16 cellular contexts compared by ENCODE assay signal in the genomic region with DNA sequence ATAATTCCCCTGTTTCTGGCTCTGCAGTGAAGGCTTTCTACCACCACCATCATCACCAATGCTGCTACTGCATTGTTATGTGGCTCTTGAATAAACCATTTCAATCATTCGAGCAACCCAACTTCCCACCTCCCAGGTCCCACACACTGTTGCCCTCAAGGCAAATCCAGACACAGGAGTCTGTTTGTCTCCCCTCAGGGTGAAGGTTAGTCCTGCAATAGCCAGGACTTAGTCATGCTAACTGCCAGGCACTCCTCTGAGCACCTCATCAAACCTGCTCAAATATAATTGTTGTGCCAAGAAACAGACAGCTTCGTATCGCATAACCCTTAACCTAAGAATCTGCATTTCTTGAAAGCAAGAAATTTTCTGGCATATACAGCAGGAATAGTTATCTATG.
A peak's percentile ranks its signal among the peaks of the same experiment; 100 is the strongest.
DNase-seq lines count a peak whose midpoint lies in the region; ATAC-seq, FAIRE-seq and TF ChIP-seq lines count a peak whose summit lies in the region.
"Had no signal": no experiment of that assay in that cellular context is flagged by ENCODE, and none has a peak within 500 bp of the region (broad histone marks: within the 10 kb centered on the region; RNA-seq: fewer than 3 reads in every experiment).

No MANE protein-coding gene starts in this region.

- H3K27me3 Mint-ChIP-seq in MCF 10A (ENCODE audit: insufficient read depth, unreplicated experiment) (no peaks in the 10 kb centered on the region), WTC11 (ENCODE audit: low read depth) (no peaks in the 10 kb centered on the region)
- H3K27me3 Mint-ChIP-seq: CD4-positive, alpha-beta T cell had no signal

- peak; percentile 73 for FAIRE-seq in urothelium cell line (lab: Jason Lieb, UNC)
- FAIRE-seq in D721Med (lab: Jason Lieb, UNC): no peak

- POLR2A ChIA-PET in MCF 10A (lab: Yijun Ruan, JAX) (interaction anchor here (0.6 to 0.7 kb wide), 2 partner anchors 16 to 635 kb away, joined by 3 read pairs; no protein-coding TSS in a partner anchor), WTC11 (lab: Charles Lee) (no interaction called here)

- dilution Hi-C loops in mammary epithelial cell (cut with HindIII; ENCODE audit: low sequenced_read_pairs): no loop called here

- H3K4me3 Mint-ChIP-seq in MCF 10A (ENCODE audit: unreplicated experiment) (no peak overlapping the region), WTC11 (no peak overlapping the region)
- H3K4me3 Mint-ChIP-seq: CD4-positive, alpha-beta T cell had no signal

- H3K4me3 ChIP-seq in mammary epithelial cell (replicated peaks in 1 of 3; ENCODE audit: insufficient read depth in 1 of 3, low read depth in 2 of 3, low read length in 3 of 3) (no peak overlapping the region), esophagus muscularis mucosa (no peak overlapping the region)

- WGBS in mammary epithelial cell (ENCODE audit: low coverage, missing lambda C conversion rate): 84% methylated on average over 3 of the region's 3 CpGs
- 90% methylated on average over 3 of the region's 3 CpGs for WGBS in esophagus muscularis mucosa

- no peak for TF ChIP-seq CTCF in mammary epithelial cell (conservative IDR thresholded peaks at IDR 0.05 in 1 of 2, IDR thresholded peaks at IDR 0.05 in 1 of 2; ENCODE audit: extremely low read depth in 1 of 2, insufficient read depth in 1 of 2, low read depth in 1 of 2, low read length in 2 of 2)
- TF ChIP-seq CTCF in MCF 10A (IDR thresholded peaks at IDR 0.05; ENCODE audit: unreplicated experiment): no peak
- no peak for TF ChIP-seq CTCF in WTC11 (IDR thresholded peaks at IDR 0.05)
- no peak for TF ChIP-seq CTCF in esophagus muscularis mucosa (IDR thresholded peaks at IDR 0.05)
- no peak for TF ChIP-seq CTCF in D721Med (IDR thresholded peaks at IDR 0.05; ENCODE audit: insufficient read depth, missing control alignments)

- no peaks in the 10 kb centered on the region for H3K36me3 Mint-ChIP-seq in MCF 10A (ENCODE audit: insufficient read depth, unreplicated experiment)
- peaks cover 11% of the 10 kb centered on the region for H3K36me3 Mint-ChIP-seq in WTC11

- H3K27ac Mint-ChIP-seq in MCF 10A (ENCODE audit: low read depth, unreplicated experiment) (no peak overlapping the region), WTC11 (no peak overlapping the region)
- H3K27ac Mint-ChIP-seq: CD4-positive, alpha-beta T cell had no signal

- TF ChIP-seq EP300 in esophagus muscularis mucosa (IDR thresholded peaks at IDR 0.05): no peak

- CTCF ChIA-PET in mammary epithelial cell (lab: Charles Lee; ENCODE audit: low non-redundant PET) (no interaction called here), MCF 10A (lab: Yijun Ruan, JAX) (interaction anchor here (0.6 kb wide), 1 partner anchor 81 kb away, joined by 3 read pairs; no protein-coding TSS in a partner anchor), WTC11 (lab: Charles Lee) (no interaction called here)

- no peaks in the 10 kb centered on the region for H4K20me1 ChIP-seq in mammary epithelial cell (ENCODE audit: insufficient read depth, low read length)

- H3K27ac ChIP-seq in mammary epithelial cell (ENCODE audit: insufficient read depth, low read depth, low read length) (no peak overlapping the region), esophagus muscularis mucosa (replicated peaks in 1 of 4) (no peak overlapping the region)
- H3K27ac ChIP-seq: 22Rv1 had no signal

- BruUV-seq in mammary epithelial cell (replicated peaks; lab: Mats Ljungman, UMichigan) (no TSS peak), MCF 10A (replicated peaks; lab: Mats Ljungman, UMichigan) (no TSS peak)

- no peak overlapping the region for H3K4me2 ChIP-seq in mammary epithelial cell (ENCODE audit: insufficient read depth, low read depth, low read length)

- intact Hi-C loops in mammary epithelial cell (cut with micrococcal nuclease) (no loop called here), MCF 10A (cut with micrococcal nuclease) (no loop called here), esophagus muscularis mucosa (cut with DNase I) (loop anchor here (10.0 kb wide), 1 partner anchor 57 kb away; no protein-coding TSS in a partner anchor)

- in situ Hi-C loops in mammary epithelial cell (cut with MboI; ENCODE audit: low sequenced_read_pairs in 2 of 2): no loop called here

- H3K27me3 ChIP-seq in mammary epithelial cell (ENCODE audit: insufficient read depth, low read length): no peaks in the 10 kb centered on the region
- no peaks in the 10 kb centered on the region for H3K27me3 ChIP-seq in esophagus muscularis mucosa

- H3K79me2 ChIP-seq in mammary epithelial cell (ENCODE audit: insufficient read depth, low read length): no peaks in the 10 kb centered on the region

- TF ChIP-seq POLR2A in esophagus muscularis mucosa (IDR thresholded peaks at IDR 0.05; ENCODE audit: low read depth): no peak

- H3K9ac ChIP-seq in mammary epithelial cell (ENCODE audit: insufficient read depth, low read length): no peak overlapping the region

- ATAC-seq in WTC11 (peak; percentile 75), GM19328 (IDR thresholded peaks at IDR 0.05; ENCODE audit: unreplicated experiment) (no peak)

- no peaks in the 10 kb centered on the region for H3K4me1 Mint-ChIP-seq in MCF 10A (ENCODE audit: insufficient read depth, unreplicated experiment)
- H3K4me1 Mint-ChIP-seq in WTC11: peaks cover 20% of the 10 kb centered on the region

- H2AFZ ChIP-seq in mammary epithelial cell (ENCODE audit: low read depth, low read length): no peak overlapping the region

- DNase-seq in mammary epithelial cell (peak; percentile 23), MCF 10A (ENCODE audit: unreplicated experiment) (no peak), WTC11 (ENCODE audit: low spot score) (no peak), esophagus muscularis mucosa (ENCODE audit: extremely low spot score) (peak; percentile 68), urothelium cell line (ENCODE audit: low spot score) (no peak), D721Med (ENCODE audit: insufficient read length, low spot score) (no peak), NCI-H2196 treated with DMSO at 0.1 percent for 48 hours (lab: John Stamatoyannopoulos, UW; ENCODE audit: unreplicated experiment) (no peak)
- DNase-seq: AML-193; C1 segment of cervical spinal cord; CD4-positive, alpha-beta T cell; DMS153; DMS79 treated with DMSO at 0.1 percent for 48 hours; GF-D8; H7 had no signal

- no peaks in the 10 kb centered on the region for H3K4me1 ChIP-seq in mammary epithelial cell (ENCODE audit: insufficient read depth, low read length)
- peaks cover 3 to 16% (median 9%) of the 10 kb centered on the region in 4 donors for H3K4me1 ChIP-seq in esophagus muscularis mucosa

- H3K36me3 ChIP-seq in mammary epithelial cell (ENCODE audit: insufficient read depth, low read length): no peaks in the 10 kb centered on the region
- no peaks in the 10 kb centered on the region for H3K36me3 ChIP-seq in esophagus muscularis mucosa

- peaks cover 7% of the 10 kb centered on the region for H3K9me3 Mint-ChIP-seq in MCF 10A (ENCODE audit: unreplicated experiment)
- peaks cover 18% of the 10 kb centered on the region for H3K9me3 Mint-ChIP-seq in WTC11
- H3K9me3 Mint-ChIP-seq: CD4-positive, alpha-beta T cell had no signal

- H3K9me3 ChIP-seq in mammary epithelial cell (replicated peaks; ENCODE audit: insufficient read depth, low read length): no peaks in the 10 kb centered on the region
- H3K9me3 ChIP-seq in esophagus muscularis mucosa: no peaks in the 10 kb centered on the region

TF ChIP-seq in WTC11, 78 proteins besides CTCF, POLR2A, EP300 and RAD21 (continues in another document):
- TF ChIP-seq TEAD4 (CRISPR knock-in tag; IDR thresholded peaks at IDR 0.05) (no peak), JAZF1 (CRISPR knock-in tag; IDR thresholded peaks at IDR 0.05) (no peak), SOX15 (CRISPR knock-in tag; IDR thresholded peaks at IDR 0.05) (no peak), KAT7 (CRISPR knock-in tag; IDR thresholded peaks at IDR 0.05; ENCODE audit: borderline replicate concordance) (no peak), SMAD4 (CRISPR knock-in tag; IDR thresholded peaks at IDR 0.05) (no peak), SP1 (CRISPR knock-in tag; conservative IDR thresholded peaks at IDR 0.05) (no peak), GABPB1 (CRISPR knock-in tag; IDR thresholded peaks at IDR 0.05) (no peak), CBFB (CRISPR knock-in tag; IDR thresholded peaks at IDR 0.05; ENCODE audit: low read depth) (no peak), TCF7 (CRISPR knock-in tag; IDR thresholded peaks at IDR 0.05; ENCODE audit: low read depth) (no peak), ZNF416 (CRISPR knock-in tag; IDR thresholded peaks at IDR 0.05) (no peak)
- TF ChIP-seq, protein P1, sequence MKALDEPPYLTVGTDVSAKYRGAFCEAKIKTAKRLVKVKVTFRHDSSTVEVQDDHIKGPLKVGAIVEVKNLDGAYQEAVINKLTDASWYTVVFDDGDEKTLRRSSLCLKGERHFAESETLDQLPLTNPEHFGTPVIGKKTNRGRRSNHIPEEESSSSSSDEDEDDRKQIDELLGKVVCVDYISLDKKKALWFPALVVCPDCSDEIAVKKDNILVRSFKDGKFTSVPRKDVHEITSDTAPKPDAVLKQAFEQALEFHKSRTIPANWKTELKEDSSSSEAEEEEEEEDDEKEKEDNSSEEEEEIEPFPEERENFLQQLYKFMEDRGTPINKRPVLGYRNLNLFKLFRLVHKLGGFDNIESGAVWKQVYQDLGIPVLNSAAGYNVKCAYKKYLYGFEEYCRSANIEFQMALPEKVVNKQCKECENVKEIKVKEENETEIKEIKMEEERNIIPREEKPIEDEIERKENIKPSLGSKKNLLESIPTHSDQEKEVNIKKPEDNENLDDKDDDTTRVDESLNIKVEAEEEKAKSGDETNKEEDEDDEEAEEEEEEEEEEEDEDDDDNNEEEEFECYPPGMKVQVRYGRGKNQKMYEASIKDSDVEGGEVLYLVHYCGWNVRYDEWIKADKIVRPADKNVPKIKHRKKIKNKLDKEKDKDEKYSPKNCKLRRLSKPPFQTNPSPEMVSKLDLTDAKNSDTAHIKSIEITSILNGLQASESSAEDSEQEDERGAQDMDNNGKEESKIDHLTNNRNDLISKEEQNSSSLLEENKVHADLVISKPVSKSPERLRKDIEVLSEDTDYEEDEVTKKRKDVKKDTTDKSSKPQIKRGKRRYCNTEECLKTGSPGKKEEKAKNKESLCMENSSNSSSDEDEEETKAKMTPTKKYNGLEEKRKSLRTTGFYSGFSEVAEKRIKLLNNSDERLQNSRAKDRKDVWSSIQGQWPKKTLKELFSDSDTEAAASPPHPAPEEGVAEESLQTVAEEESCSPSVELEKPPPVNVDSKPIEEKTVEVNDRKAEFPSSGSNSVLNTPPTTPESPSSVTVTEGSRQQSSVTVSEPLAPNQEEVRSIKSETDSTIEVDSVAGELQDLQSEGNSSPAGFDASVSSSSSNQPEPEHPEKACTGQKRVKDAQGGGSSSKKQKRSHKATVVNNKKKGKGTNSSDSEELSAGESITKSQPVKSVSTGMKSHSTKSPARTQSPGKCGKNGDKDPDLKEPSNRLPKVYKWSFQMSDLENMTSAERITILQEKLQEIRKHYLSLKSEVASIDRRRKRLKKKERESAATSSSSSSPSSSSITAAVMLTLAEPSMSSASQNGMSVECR (CRISPR knock-in tag; IDR thresholded peaks at IDR 0.05; ENCODE audit: borderline replicate concordance): no peak

Comparison
In these comparisons a context has a peak if more than half of its experiments do, and no peak if none do; other contexts are left out.
1. DNase-seq: peak in mammary epithelial cell (single experiment) and esophagus muscularis mucosa (single experiment); none in MCF 10A (single experiment), WTC11 (single experiment), urothelium cell line (single experiment), D721Med (single experiment) and NCI-H2196 treated with DMSO at 0.1 percent for 48 hours (single experiment).